8 cellular contexts compared by ENCODE assay signal in genomic region chr5:131634996-131635754, GRCh38. TPM values are rescaled to one million over a fixed set of nuclear protein-coding genes. Genes with fewer than 3 reads are reported as not detected.
DNase-seq lines count a peak whose midpoint lies in the region; ATAC-seq and TF ChIP-seq lines count a peak whose summit lies in the region.

A gene with protein sequence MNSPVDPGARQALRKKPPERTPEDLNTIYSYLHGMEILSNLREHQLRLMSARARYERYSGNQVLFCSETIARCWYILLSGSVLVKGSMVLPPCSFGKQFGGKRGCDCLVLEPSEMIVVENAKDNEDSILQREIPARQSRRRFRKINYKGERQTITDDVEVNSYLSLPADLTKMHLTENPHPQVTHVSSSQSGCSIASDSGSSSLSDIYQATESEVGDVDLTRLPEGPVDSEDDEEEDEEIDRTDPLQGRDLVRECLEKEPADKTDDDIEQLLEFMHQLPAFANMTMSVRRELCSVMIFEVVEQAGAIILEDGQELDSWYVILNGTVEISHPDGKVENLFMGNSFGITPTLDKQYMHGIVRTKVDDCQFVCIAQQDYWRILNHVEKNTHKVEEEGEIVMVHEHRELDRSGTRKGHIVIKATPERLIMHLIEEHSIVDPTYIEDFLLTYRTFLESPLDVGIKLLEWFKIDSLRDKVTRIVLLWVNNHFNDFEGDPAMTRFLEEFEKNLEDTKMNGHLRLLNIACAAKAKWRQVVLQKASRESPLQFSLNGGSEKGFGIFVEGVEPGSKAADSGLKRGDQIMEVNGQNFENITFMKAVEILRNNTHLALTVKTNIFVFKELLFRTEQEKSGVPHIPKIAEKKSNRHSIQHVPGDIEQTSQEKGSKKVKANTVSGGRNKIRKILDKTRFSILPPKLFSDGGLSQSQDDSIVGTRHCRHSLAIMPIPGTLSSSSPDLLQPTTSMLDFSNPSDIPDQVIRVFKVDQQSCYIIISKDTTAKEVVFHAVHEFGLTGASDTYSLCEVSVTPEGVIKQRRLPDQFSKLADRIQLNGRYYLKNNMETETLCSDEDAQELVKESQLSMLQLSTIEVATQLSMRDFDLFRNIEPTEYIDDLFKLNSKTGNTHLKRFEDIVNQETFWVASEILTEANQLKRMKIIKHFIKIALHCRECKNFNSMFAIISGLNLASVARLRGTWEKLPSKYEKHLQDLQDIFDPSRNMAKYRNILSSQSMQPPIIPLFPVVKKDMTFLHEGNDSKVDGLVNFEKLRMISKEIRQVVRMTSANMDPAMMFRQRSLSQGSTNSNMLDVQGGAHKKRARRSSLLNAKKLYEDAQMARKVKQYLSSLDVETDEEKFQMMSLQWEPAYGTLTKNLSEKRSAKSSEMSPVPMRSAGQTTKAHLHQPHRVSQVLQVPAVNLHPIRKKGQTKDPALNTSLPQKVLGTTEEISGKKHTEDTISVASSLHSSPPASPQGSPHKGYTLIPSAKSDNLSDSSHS (N-terminal part only) (minus strand): TSS chr5:131635229. CDS start chr5:131635030, 199 bp downstream.

- peak; percentile 100 for DNase-seq in CD14-positive monocyte (ENCODE audit: low spot score)
- DNase-seq in NCI-H774 (lab: John Stamatoyannopoulos, UW) = peak; percentile 98
- DNase-seq in activated CD4-positive, alpha-beta T cell treated with anti-CD3 and anti-CD28 coated beads, Interleukin-2, amount 50 U/mL, for 4 hours = peak; percentile 94 to 95
- peak; percentile 97 to 99 for DNase-seq in left lung
- DNase-seq in stimulated activated CD4-positive, alpha-beta T cell treated with anti-CD3 and anti-CD28 coated beads, Interleukin-2, amount 100 ng/mL, for 48 hours = peak; percentile 92 to 93

- H3K27me3 ChIP-seq in left lung = no peaks in the 10 kb centered on the region

- peak within 1 kb of the TSS; percentile 66 to 76 for H3K4me3 ChIP-seq in left lung

- peak within 1 kb of the TSS; percentile 99 for H3K27ac ChIP-seq in left lung

- H3K4me1 Mint-ChIP-seq in CD14-positive monocyte = peaks cover 16% of the 10 kb centered on the region
- H3K4me1 Mint-ChIP-seq in dendritic cell treated with granulocyte-macrophage colony-stimulating factor and Interleukin-4, amounts not matched to agents 40 ng/mL and 50 ng/mL, for 4 days (ENCODE audit: low read depth) = peaks cover 8% of the 10 kb centered on the region

- peak within 1 kb of the TSS; percentile 91 to 97 for H3K4me3 Mint-ChIP-seq in CD14-positive monocyte
- peak within 1 kb of the TSS; percentile 93 for H3K4me3 Mint-ChIP-seq in dendritic cell treated with granulocyte-macrophage colony-stimulating factor and Interleukin-4, amounts not matched to agents 40 ng/mL and 50 ng/mL, for 4 days

- peaks cover 0 to 61% of the 10 kb centered on the region in 2 donors for H3K4me1 ChIP-seq in left lung

- no peaks in the 10 kb centered on the region for H3K27me3 Mint-ChIP-seq in CD14-positive monocyte (ENCODE audit: low read depth in 3 of 3)
- H3K27me3 Mint-ChIP-seq in dendritic cell treated with granulocyte-macrophage colony-stimulating factor and Interleukin-4, amounts not matched to agents 40 ng/mL and 50 ng/mL, for 4 days = no peaks in the 10 kb centered on the region

- intact Hi-C loops in CD14-positive monocyte (cut with micrococcal nuclease) = loop anchor here (2.0 to 5.0 kb wide), 2 partner anchors 157 to 162 kb away; partner anchors contain the start of gene FNIP1 (in 1 of the 2)
- intact Hi-C loops in dendritic cell treated with granulocyte-macrophage colony-stimulating factor and Interleukin-4, amounts not matched to agents 40 ng/mL and 50 ng/mL, for 4 days (cut with micrococcal nuclease) = loop anchor here (2.0 kb wide), 1 partner anchor 162 kb away; the partner anchor contains the start of gene FNIP1
- intact Hi-C loops in left lung (cut with DNase I) = no loop called here

- H3K36me3 Mint-ChIP-seq in CD14-positive monocyte = no peaks in the 10 kb centered on the region
- H3K36me3 Mint-ChIP-seq in dendritic cell treated with granulocyte-macrophage colony-stimulating factor and Interleukin-4, amounts not matched to agents 40 ng/mL and 50 ng/mL, for 4 days (ENCODE audit: low read depth) = peaks cover 15% of the 10 kb centered on the region

- no peaks in the 10 kb centered on the region for H3K9me3 ChIP-seq in left lung

- no peaks in the 10 kb centered on the region for H3K36me3 ChIP-seq in left lung

- no peak for TF ChIP-seq CTCF in CD14-positive monocyte (IDR thresholded peaks at IDR 0.05)
- TF ChIP-seq CTCF in left lung (IDR thresholded peaks at IDR 0.05) = no peak

- H3K27ac Mint-ChIP-seq in CD14-positive monocyte = peak within 1 kb of the TSS; percentile 99 to 100 (median 99)
- peak within 1 kb of the TSS; percentile 98 for H3K27ac Mint-ChIP-seq in dendritic cell treated with granulocyte-macrophage colony-stimulating factor and Interleukin-4, amounts not matched to agents 40 ng/mL and 50 ng/mL, for 4 days

- ATAC-seq in GM19395 (IDR thresholded peaks at IDR 0.05; ENCODE audit: unreplicated experiment) (peak; percentile 90), HG03565 (IDR thresholded peaks at IDR 0.05; ENCODE audit: unreplicated experiment) (peak; percentile 76), left lung (peak; percentile 89)

- H3K9me3 Mint-ChIP-seq in CD14-positive monocyte = no peaks in the 10 kb centered on the region
- H3K9me3 Mint-ChIP-seq in dendritic cell treated with granulocyte-macrophage colony-stimulating factor and Interleukin-4, amounts not matched to agents 40 ng/mL and 50 ng/mL, for 4 days = no peaks in the 10 kb centered on the region

RNA-seq across cellular contexts. Expression of the gene that starts here (rescaled TPM):
- polyA plus RNA-seq in CD14-positive monocyte = 1 to 10 TPM; 2.9 to 4.8 TPM
- 10 to 100 TPM; 19.2 to 23.7 TPM for total RNA-seq in left lung

Comparison
In these comparisons a context has a peak if more than half of its experiments do, and no peak if none do; other contexts are left out.
1. Peak in every context shown above with its lines: DNase-seq, ATAC-seq, H3K4me3 ChIP-seq and H3K27ac ChIP-seq.
2. intact Hi-C loops: an anchor here in CD14-positive monocyte (2.0 to 5.0 kb wide) and dendritic cell treated with granulocyte-macrophage colony-stimulating factor and Interleukin-4, amounts not matched to agents 40 ng/mL and 50 ng/mL, for 4 days (2.0 kb wide); none called in left lung.